ENCODE assay signal across 13 cellular contexts in the genomic region with DNA sequence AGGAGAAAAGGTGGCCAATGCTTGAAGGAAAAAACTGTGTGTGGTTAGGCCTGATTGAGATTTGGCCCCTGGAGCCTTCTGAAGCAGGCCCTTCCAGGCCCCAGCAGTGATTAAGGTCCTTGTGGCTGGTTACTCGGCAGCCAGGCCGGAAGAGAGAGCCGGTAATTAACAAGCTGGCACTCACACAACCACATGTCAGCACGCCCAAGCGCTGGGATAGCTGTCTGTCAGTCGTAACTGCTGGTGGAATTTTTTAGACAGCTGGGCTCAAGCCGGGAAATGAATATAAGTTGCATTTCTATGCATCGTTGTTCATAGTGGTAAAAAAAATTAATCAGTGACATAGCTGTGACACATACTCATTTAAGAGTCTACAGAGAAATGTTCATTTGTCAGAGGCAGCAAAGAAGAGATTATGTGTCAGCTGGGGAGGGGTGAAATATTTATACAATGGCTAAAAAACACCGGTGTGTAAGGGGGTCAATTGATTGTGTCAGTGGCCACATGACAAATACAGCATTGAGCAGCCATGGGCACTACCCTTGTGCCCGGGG. TPM values are rescaled to one million over a fixed set of nuclear protein-coding genes. Genes with fewer than 3 reads are reported as not detected.
DNase-seq lines count a peak whose midpoint lies in the region; ATAC-seq and TF ChIP-seq lines count a peak whose summit lies in the region.
"Had no signal": no experiment of that assay in that cellular context is flagged by ENCODE, and none has a peak within 500 bp of the region (broad histone marks: within the 10 kb centered on the region; RNA-seq: fewer than 3 reads in every experiment).

No MANE protein-coding gene starts in this region.

- ATAC-seq in lung (ENCODE audit: insufficient read depth, low FRiP score): no peak

- peaks cover 0 to 4% of the 10 kb centered on the region in 2 donors for H3K4me1 ChIP-seq in lung (ENCODE audit: control insufficient read depth in 2 of 2, insufficient read depth in 2 of 2, low read length in 2 of 2)
- no peaks in the 10 kb centered on the region for H3K4me1 ChIP-seq in testis

- TF ChIP-seq POLR2A in testis (IDR thresholded peaks at IDR 0.05): no peak

- WGBS in lung, 2 donors: 48 to 70% methylated on average over 10 of the region's 10 CpGs
- WGBS in testis, 2 donors: 85 to 86% methylated on average over 10 of the region's 10 CpGs

- H3K27me3 Mint-ChIP-seq in Calu3 (ENCODE audit: unreplicated experiment): peaks cover 53% of the 10 kb centered on the region
- peaks cover 34% of the 10 kb centered on the region for H3K27me3 Mint-ChIP-seq in activated CD4-positive, alpha-beta memory T cell treated with anti-CD3 and anti-CD28 coated beads, Interleukin-2, amount 10 ng/mL, durations not matched to agents 7 days and 5 days

- no peak overlapping the region for H3K27ac Mint-ChIP-seq in Calu3 (ENCODE audit: unreplicated experiment)
- H3K27ac Mint-ChIP-seq in activated CD4-positive, alpha-beta memory T cell treated with anti-CD3 and anti-CD28 coated beads, Interleukin-2, amount 10 ng/mL, durations not matched to agents 7 days and 5 days: no peak overlapping the region
- H3K27ac Mint-ChIP-seq: T-helper 2 cell treated with Interferon-gamma antibody and Interleukin-4, amounts not matched to agents 5 μg/mL and 100 μg/mL, for 36 hours had no signal

- DNase-seq in Calu3 (peak; percentile 57), NCI-H1694 treated with DMSO at 0.1 percent for 48 hours (lab: John Stamatoyannopoulos, UW) (peak; percentile 38), astrocyte of the hippocampus (ENCODE audit: low read depth, low spot score) (peak; percentile 66), lung (ENCODE audit: low spot score) (no peak), testis (no peak)
- DNase-seq in stimulated activated naive CD4-positive, alpha-beta T cell (lab: John Stamatoyannopoulos, UW): no peak
- DNase-seq in activated CD4-positive, alpha-beta memory T cell treated with anti-CD3 and anti-CD28 coated beads, Interleukin-2, amount 10 ng/mL, durations not matched to agents 7 days and 5 days: no peak
- DNase-seq in effector CD8-positive, alpha-beta T cell (lab: John Stamatoyannopoulos, UW): no peak
- DNase-seq: activated CD8-positive, alpha-beta memory T cell treated with anti-CD3 and anti-CD28 coated beads, Interleukin-2, amount 50 U/mL, for 4 hours; esophagus squamous epithelium; islet precursor cell; NCI-H345 had no signal

- no peaks in the 10 kb centered on the region for H3K9me3 ChIP-seq in lung (ENCODE audit: control insufficient read depth in 2 of 2, insufficient read depth in 1 of 2, low read length in 1 of 2)
- H3K9me3 ChIP-seq in testis: no peaks in the 10 kb centered on the region
- H3K9me3 ChIP-seq: esophagus squamous epithelium had no signal

- H3K27ac ChIP-seq in lung (ENCODE audit: low read depth in 1 of 2, low read length in 1 of 2): peak overlapping the region; percentile 24 to 46
- H3K27ac ChIP-seq in testis: no peak overlapping the region
- H3K27ac ChIP-seq: esophagus squamous epithelium had no signal

- H3K4me3 Mint-ChIP-seq in Calu3 (ENCODE audit: low read depth, unreplicated experiment): no peak overlapping the region
- H3K4me3 Mint-ChIP-seq in activated CD4-positive, alpha-beta memory T cell treated with anti-CD3 and anti-CD28 coated beads, Interleukin-2, amount 10 ng/mL, durations not matched to agents 7 days and 5 days: no peak overlapping the region
- H3K4me3 Mint-ChIP-seq: T-helper 2 cell treated with Interferon-gamma antibody and Interleukin-4, amounts not matched to agents 5 μg/mL and 100 μg/mL, for 36 hours had no signal

- no peaks in the 10 kb centered on the region for H3K9me3 Mint-ChIP-seq in Calu3 (ENCODE audit: low read depth, unreplicated experiment)
- H3K9me3 Mint-ChIP-seq in activated CD4-positive, alpha-beta memory T cell treated with anti-CD3 and anti-CD28 coated beads, Interleukin-2, amount 10 ng/mL, durations not matched to agents 7 days and 5 days: no peaks in the 10 kb centered on the region
- H3K9me3 Mint-ChIP-seq: T-helper 2 cell treated with Interferon-gamma antibody and Interleukin-4, amounts not matched to agents 5 μg/mL and 100 μg/mL, for 36 hours had no signal

- BruUV-seq in Calu3 (replicated peaks; lab: Mats Ljungman, UMichigan): no TSS peak

- H3K27me3 ChIP-seq in lung (ENCODE audit: control insufficient read depth, insufficient read depth) (no peaks in the 10 kb centered on the region), testis (no peaks in the 10 kb centered on the region)

- no peaks in the 10 kb centered on the region for H3K36me3 ChIP-seq in lung (ENCODE audit: control insufficient read depth in 2 of 2, insufficient read depth in 2 of 2, low read length in 2 of 2)
- H3K36me3 ChIP-seq in testis (ENCODE audit: low read depth, missing control alignments): no peaks in the 10 kb centered on the region
- H3K36me3 ChIP-seq: esophagus squamous epithelium had no signal

- TF ChIP-seq CTCF in Calu3 (IDR thresholded peaks at IDR 0.05; ENCODE audit: unreplicated experiment) (no peak), lung (IDR thresholded peaks at IDR 0.05; ENCODE audit: control extremely low read depth, extremely low read depth) (no peak), testis (IDR thresholded peaks at IDR 0.05) (no peak)

- POLR2A ChIA-PET in activated CD4-positive, alpha-beta memory T cell treated with anti-CD3 and anti-CD28 coated beads, Interleukin-2, amount 10 ng/mL, durations not matched to agents 7 days and 5 days (lab: Charles Lee): no interaction called here

- peaks cover 7% of the 10 kb centered on the region for H3K36me3 Mint-ChIP-seq in Calu3 (ENCODE audit: insufficient read depth, unreplicated experiment)
- no peaks in the 10 kb centered on the region for H3K36me3 Mint-ChIP-seq in activated CD4-positive, alpha-beta memory T cell treated with anti-CD3 and anti-CD28 coated beads, Interleukin-2, amount 10 ng/mL, durations not matched to agents 7 days and 5 days (ENCODE audit: low read depth)

- CTCF ChIA-PET in Calu3 (lab: Charles Lee): interaction anchor here (0.6 to 2.5 kb wide), 10 partner anchors 14 to 453 kb away, joined by 3 to 20 read pairs (median 4); a partner anchor contains a TSS
- CTCF ChIA-PET in activated CD4-positive, alpha-beta memory T cell treated with anti-CD3 and anti-CD28 coated beads, Interleukin-2, amount 10 ng/mL, durations not matched to agents 7 days and 5 days (lab: Charles Lee): interaction anchor here (0.8 to 7.1 kb wide), 5 partner anchors 185 to 295 kb away, joined by 3 to 214 read pairs (median 5); a partner anchor contains a TSS

- intact Hi-C loops in Calu3 (cut with micrococcal nuclease; ENCODE audit: unreplicated experiment): no loop called here
- intact Hi-C loops in testis (cut with DNase I; ENCODE audit: low total_unique reads): loop anchor here (5.0 kb wide), 1 partner anchor 267 kb away; no protein-coding TSS in a partner anchor

- H3K4me3 ChIP-seq in lung (no peak overlapping the region), testis (no peak overlapping the region)
- H3K4me3 ChIP-seq: esophagus squamous epithelium had no signal

- peaks cover 35% of the 10 kb centered on the region for H3K4me1 Mint-ChIP-seq in Calu3 (ENCODE audit: low read depth, unreplicated experiment)
- H3K4me1 Mint-ChIP-seq in activated CD4-positive, alpha-beta memory T cell treated with anti-CD3 and anti-CD28 coated beads, Interleukin-2, amount 10 ng/mL, durations not matched to agents 7 days and 5 days: peaks cover 31% of the 10 kb centered on the region

RNA-seq across cellular contexts. Expression of a gene that starts 13.7 kb away (rescaled TPM):
- total RNA-seq in Calu3 (2022) (17.5 and 22.8 TPM in 2 replicates), lung (10 to 100 TPM; 20.5 to 26.6 TPM), testis (1 to 10 TPM; 4.0 to 4.1 TPM)
- polyA plus RNA-seq in lung (10 to 100 TPM; 15.7 to 19.0 TPM), testis (ENCODE audit: insufficient read depth, low read depth, low replicate concordance) (4.8 TPM)
- 10 to 100 TPM; 13.6 to 13.9 TPM for total RNA-seq in activated CD4-positive, alpha-beta memory T cell treated with anti-CD3 and anti-CD28 coated beads, Interleukin-2, amount 10 ng/mL, durations not matched to agents 7 days and 5 days

RNA-seq across cellular contexts. Expression of a gene that starts 44.5 kb away (rescaled TPM):
- 41.4 and 41.8 TPM in 2 replicates for total RNA-seq in Calu3 (2022)
- total RNA-seq in lung: 10 to 100 TPM; 20.3 to 23.2 TPM
- 10 to 100 TPM; 12.2 to 15.0 TPM for polyA plus RNA-seq in lung
- 10 to 100 TPM; 19.3 to 21.3 TPM for total RNA-seq in testis
- 12.9 TPM for polyA plus RNA-seq in testis (ENCODE audit: insufficient read depth, low read depth, low replicate concordance)
- 10 to 100 TPM; 69.8 to 71.8 TPM for total RNA-seq in activated CD4-positive, alpha-beta memory T cell treated with anti-CD3 and anti-CD28 coated beads, Interleukin-2, amount 10 ng/mL, durations not matched to agents 7 days and 5 days

RNA-seq across cellular contexts. Expression of a gene that starts 58.9 kb away (rescaled TPM):
- total RNA-seq in Calu3 (2022): 12.5 and 12.6 TPM in 2 replicates
- total RNA-seq in lung: 1 to 10 TPM; 1.2 to 6.5 TPM
- 1 to 10 TPM; 5.9 to 6.9 TPM for polyA plus RNA-seq in lung
- total RNA-seq in testis: 10 to 100 TPM; 11.3 to 17.0 TPM
- polyA plus RNA-seq in testis (ENCODE audit: insufficient read depth, low read depth, low replicate concordance): 8.6 TPM
- total RNA-seq in activated CD4-positive, alpha-beta memory T cell treated with anti-CD3 and anti-CD28 coated beads, Interleukin-2, amount 10 ng/mL, durations not matched to agents 7 days and 5 days: 10 to 100 TPM; 18.8 to 19.4 TPM

RNA-seq across cellular contexts. Expression of a gene that starts 59.1 kb away (rescaled TPM):
- 96.3 and 102 TPM in 2 replicates for total RNA-seq in Calu3 (2022)
- 10 to 100 TPM; 52.3 to 62.5 TPM for total RNA-seq in lung
- 10 to 100 TPM; 35.1 to 41.2 TPM for polyA plus RNA-seq in lung
- 10 to 100 TPM; 63.9 to 76.5 TPM for total RNA-seq in testis
- polyA plus RNA-seq in testis (ENCODE audit: insufficient read depth, low read depth, low replicate concordance): 57.3 TPM
- 10 to 100 TPM; 72.0 to 77.9 TPM for total RNA-seq in activated CD4-positive, alpha-beta memory T cell treated with anti-CD3 and anti-CD28 coated beads, Interleukin-2, amount 10 ng/mL, durations not matched to agents 7 days and 5 days

Comparison
In these comparisons a context has a peak if more than half of its experiments do, and no peak if none do; other contexts are left out.
1. DNase-seq: peak in Calu3 (single experiment), NCI-H1694 treated with DMSO at 0.1 percent for 48 hours (single experiment) and astrocyte of the hippocampus (single experiment); none in lung (single experiment), testis (single experiment), stimulated activated naive CD4-positive, alpha-beta T cell (0 of 6), activated CD4-positive, alpha-beta memory T cell treated with anti-CD3 and anti-CD28 coated beads, Interleukin-2, amount 10 ng/mL, durations not matched to agents 7 days and 5 days (single experiment) and effector CD8-positive, alpha-beta T cell (single experiment).
2. H3K27ac ChIP-seq: peak in lung (2 of 2); none in testis (0 of 2).